ENCODE assay signal across 8 cellular contexts in genomic region chr12:53324113-53324778, GRCh38. TPM values are rescaled to one million over a fixed set of nuclear protein-coding genes. Genes with fewer than 3 reads are reported as not detected.
DNase-seq lines count a peak whose midpoint lies in the region; ATAC-seq and TF ChIP-seq lines count a peak whose summit lies in the region.

No MANE protein-coding gene starts in this region.

- TF ChIP-seq CTCF in MM.1S (IDR thresholded peaks at IDR 0.05; ENCODE audit: low read length) (no peak), endodermal cell (conservative IDR thresholded peaks at IDR 0.05) (no peak), neural cell (IDR thresholded peaks at IDR 0.05; ENCODE audit: poor library complexity, severe bottlenecking) (no peak), upper lobe of right lung (IDR thresholded peaks at IDR 0.05) (no peak)
- no peak for TF ChIP-seq CTCF in activated CD8-positive, alpha-beta T cell treated with anti-CD3 and anti-CD28 coated beads for 36 hours (IDR thresholded peaks at IDR 0.05)

- POLR2A ChIA-PET in activated CD8-positive, alpha-beta T cell treated with anti-CD3 and anti-CD28 coated beads for 36 hours (lab: Charles Lee), result interaction anchor here (0.7 to 2.1 kb wide), 15 partner anchors 9 to 225 kb away, joined by 3 to 12 read pairs (median 4); partner anchors contain the start of genes MYG1, PFDN5, SP7 and TARBP2

- H3K27me3 Mint-ChIP-seq in activated CD8-positive, alpha-beta T cell treated with anti-CD3 and anti-CD28 coated beads for 36 hours, result peaks cover 1% of the 10 kb centered on the region
- H3K27me3 Mint-ChIP-seq in endodermal cell (ENCODE audit: insufficient read depth), result peaks cover 54% of the 10 kb centered on the region

- H3K9ac ChIP-seq in MM.1S (ENCODE audit: low read length) (peak overlapping the region; percentile 80; the same call in 1 of the 2 replicates), endodermal cell (ENCODE audit: extremely low read depth, low read length, poor library complexity, severe bottlenecking) (no peak overlapping the region), neural cell (ENCODE audit: low read length) (peak overlapping the region; percentile 44)

- H3K4me2 ChIP-seq in MM.1S (ENCODE audit: low read depth, low read length) (peak overlapping the region; percentile 92), neural cell (ENCODE audit: low read length) (no peak overlapping the region)

- CTCF ChIA-PET in activated CD8-positive, alpha-beta T cell treated with anti-CD3 and anti-CD28 coated beads for 36 hours (lab: Charles Lee), result interaction anchor here (0.8 to 13.9 kb wide), 23 partner anchors 9 to 226 kb away, joined by 3 to 293 read pairs (median 6); partner anchors contain the start of genes ESPL1, MYG1, NPFF and PFDN5

- peak; percentile 17 for DNase-seq in NCI-H2227 (lab: John Stamatoyannopoulos, UW; ENCODE audit: unreplicated experiment)
- DNase-seq in NCI-H2227 treated with DMSO at 0.1 percent for 48 hours (lab: John Stamatoyannopoulos, UW), result no peak
- DNase-seq in MM.1S, result peak; percentile 80
- DNase-seq in activated CD8-positive, alpha-beta T cell treated with anti-CD3 and anti-CD28 coated beads for 36 hours, result peak; percentile 77
- DNase-seq in endodermal cell, result peak; percentile 75
- peak; percentile 72 for DNase-seq in upper lobe of right lung

- H3K9me3 Mint-ChIP-seq in activated CD8-positive, alpha-beta T cell treated with anti-CD3 and anti-CD28 coated beads for 36 hours, result no peaks in the 10 kb centered on the region
- no peaks in the 10 kb centered on the region for H3K9me3 Mint-ChIP-seq in endodermal cell

- no peak for TF ChIP-seq RAD21 in neural cell (conservative IDR thresholded peaks at IDR 0.05)

- no peak for TF ChIP-seq EP300 in neural cell (conservative IDR thresholded peaks at IDR 0.05; ENCODE audit: poor library complexity, severe bottlenecking)

- peaks cover 13% of the 10 kb centered on the region for H3K79me2 ChIP-seq in MM.1S (ENCODE audit: low read length)
- no peaks in the 10 kb centered on the region for H3K79me2 ChIP-seq in neural cell (replicated peaks; ENCODE audit: insufficient read depth, low read length)

- H4K20me1 ChIP-seq in MM.1S (ENCODE audit: insufficient read depth, low read length) (no peaks in the 10 kb centered on the region), neural cell (ENCODE audit: insufficient read depth) (no peaks in the 10 kb centered on the region)

- 32 to 34% methylated on average over 17 to 28 of the region's 28 CpGs for WGBS in endodermal cell (ENCODE audit: insufficient coverage in 1 of 2, insufficient read length in 1 of 2), 2 experiments

- H2AFZ ChIP-seq in MM.1S (ENCODE audit: low read length), result peak overlapping the region; percentile 79
- no peak overlapping the region for H2AFZ ChIP-seq in neural cell (ENCODE audit: low read depth, low read length)

- peak overlapping the region; percentile 85 for H3K4me3 Mint-ChIP-seq in activated CD8-positive, alpha-beta T cell treated with anti-CD3 and anti-CD28 coated beads for 36 hours
- H3K4me3 Mint-ChIP-seq in endodermal cell, result peak overlapping the region; percentile 51

- H3K9me3 ChIP-seq in MM.1S (replicated peaks; ENCODE audit: insufficient read depth, low read length) (no peaks in the 10 kb centered on the region), endodermal cell (ENCODE audit: control insufficient read depth, low read length) (no peaks in the 10 kb centered on the region), neural cell (ENCODE audit: low read length) (no peaks in the 10 kb centered on the region), upper lobe of right lung (no peaks in the 10 kb centered on the region)

- no peaks in the 10 kb centered on the region for H3K27me3 ChIP-seq in MM.1S (replicated peaks; ENCODE audit: insufficient read depth, low read length)
- H3K27me3 ChIP-seq in endodermal cell (ENCODE audit: control insufficient read depth, insufficient read depth, low read length, poor library complexity, severe bottlenecking), result peaks cover 7% of the 10 kb centered on the region
- peaks cover 19% of the 10 kb centered on the region for H3K27me3 ChIP-seq in neural cell (ENCODE audit: insufficient read depth, low read depth, low read length)
- no peaks in the 10 kb centered on the region for H3K27me3 ChIP-seq in upper lobe of right lung

- H3K4me3 ChIP-seq in MM.1S (ENCODE audit: low read length), result peak overlapping the region; percentile 65
- H3K4me3 ChIP-seq in endodermal cell (ENCODE audit: low read length), result peak overlapping the region; percentile 76
- H3K4me3 ChIP-seq in neural cell (ENCODE audit: low read length), result peak overlapping the region; percentile 66
- peak overlapping the region; percentile 75 for H3K4me3 ChIP-seq in upper lobe of right lung

- no peaks in the 10 kb centered on the region for H3K9me2 ChIP-seq in MM.1S (replicated peaks; ENCODE audit: insufficient read depth, low read length)
- H3K9me2 ChIP-seq in neural cell (ENCODE audit: insufficient read depth, low read length), result no peaks in the 10 kb centered on the region

- intact Hi-C loops in activated CD8-positive, alpha-beta T cell treated with anti-CD3 and anti-CD28 coated beads for 36 hours (cut with micrococcal nuclease), result loop anchor here (2.0 kb wide), 1 partner anchor 21 kb away; no protein-coding TSS in a partner anchor
- intact Hi-C loops in upper lobe of right lung (cut with DNase I), result no loop called here

- H3K27ac ChIP-seq in MM.1S (ENCODE audit: low read length) (peak overlapping the region; percentile 57; the same call in 1 of the 2 replicates), endodermal cell (ENCODE audit: low read depth, low read length) (no peak overlapping the region), neural cell (ENCODE audit: low read length) (no peak overlapping the region), upper lobe of right lung (peak overlapping the region; percentile 89)

- ATAC-seq in activated CD8-positive, alpha-beta T cell treated with anti-CD3 and anti-CD28 coated beads for 36 hours, result peak; percentile 22
- ATAC-seq in upper lobe of right lung, result peak; percentile 5
- ATAC-seq in GM18858 (IDR thresholded peaks at IDR 0.05; ENCODE audit: unreplicated experiment), result no peak

- peaks cover 17% of the 10 kb centered on the region for H3K4me1 ChIP-seq in MM.1S (ENCODE audit: low read length)
- peaks cover 16% of the 10 kb centered on the region for H3K4me1 ChIP-seq in endodermal cell (ENCODE audit: control insufficient read depth, insufficient read depth, low read length)
- peaks cover 40% of the 10 kb centered on the region for H3K4me1 ChIP-seq in upper lobe of right lung

- peaks cover 2% of the 10 kb centered on the region for H3K36me3 Mint-ChIP-seq in activated CD8-positive, alpha-beta T cell treated with anti-CD3 and anti-CD28 coated beads for 36 hours (ENCODE audit: low read depth)
- H3K36me3 Mint-ChIP-seq in endodermal cell (ENCODE audit: low read depth), result no peaks in the 10 kb centered on the region

- H3K36me3 ChIP-seq in MM.1S (replicated peaks; ENCODE audit: insufficient read depth, low read length) (no peaks in the 10 kb centered on the region), endodermal cell (ENCODE audit: control insufficient read depth, insufficient read depth, low read length) (peaks cover 3% of the 10 kb centered on the region), neural cell (ENCODE audit: insufficient read depth, low read length) (no peaks in the 10 kb centered on the region), upper lobe of right lung (peaks cover 3% of the 10 kb centered on the region)

- H3K4me1 Mint-ChIP-seq in activated CD8-positive, alpha-beta T cell treated with anti-CD3 and anti-CD28 coated beads for 36 hours (ENCODE audit: low read depth), result peaks cover 38% of the 10 kb centered on the region
- H3K4me1 Mint-ChIP-seq in endodermal cell, result peaks cover 28% of the 10 kb centered on the region

- H3K27ac Mint-ChIP-seq in activated CD8-positive, alpha-beta T cell treated with anti-CD3 and anti-CD28 coated beads for 36 hours, result peak overlapping the region; percentile 99
- H3K27ac Mint-ChIP-seq in endodermal cell, result peak overlapping the region; percentile 69

- H3F3A ChIP-seq in MM.1S (ENCODE audit: insufficient read depth, low read length), result peaks cover 27% of the 10 kb centered on the region
- no peaks in the 10 kb centered on the region for H3F3A ChIP-seq in neural cell (ENCODE audit: insufficient read depth, low read length, poor library complexity, severe bottlenecking)

TF ChIP-seq in neural cell, 6 proteins besides CTCF, POLR2A, EP300 and RAD21 (continues in another document):
- no peak for TF ChIP-seq SMC3 (conservative IDR thresholded peaks at IDR 0.05; ENCODE audit: poor library complexity)

RNA-seq across cellular contexts. Expression of gene AAAS, which starts 2.8 kb away (rescaled TPM):
- total RNA-seq in activated CD8-positive, alpha-beta T cell treated with anti-CD3 and anti-CD28 coated beads for 36 hours, result 10 to 100 TPM; 81.3 to 87.6 TPM
- total RNA-seq in endodermal cell, result 10 to 100 TPM; 69.4 to 82.4 TPM
- polyA plus RNA-seq in endodermal cell (2013, experiment 1 of 2), result 80.9 TPM
- polyA plus RNA-seq in endodermal cell (2013, experiment 2 of 2), result 70.6 TPM
- polyA plus RNA-seq in neural cell, result 138 and 153 TPM in 2 replicates
- 44.5 and 53.6 TPM in 2 replicates for polyA minus RNA-seq in neural cell
- 43.2 TPM for total RNA-seq in upper lobe of right lung

RNA-seq across cellular contexts. Expression of gene SP7, which starts 11.9 kb away (rescaled TPM):
- total RNA-seq in activated CD8-positive, alpha-beta T cell treated with anti-CD3 and anti-CD28 coated beads for 36 hours, result not detected
- total RNA-seq in endodermal cell (not detected), upper lobe of right lung (not detected)
- polyA plus RNA-seq in endodermal cell (2013, experiment 1 of 2), result 0.25 TPM
- 0.33 TPM for polyA plus RNA-seq in endodermal cell (2013, experiment 2 of 2)
- polyA plus RNA-seq in neural cell, result not detected in 2 replicates
- polyA minus RNA-seq in neural cell, result not detected in 2 replicates

RNA-seq across cellular contexts. Expression of gene MYG1, which starts 24.8 kb away (rescaled TPM):
- 10 to 100 TPM; 69.5 to 70.9 TPM for total RNA-seq in activated CD8-positive, alpha-beta T cell treated with anti-CD3 and anti-CD28 coated beads for 36 hours
- 10 to 100 TPM; 55.3 to 74.2 TPM for total RNA-seq in endodermal cell
- 56.7 TPM for polyA plus RNA-seq in endodermal cell (2013, experiment 1 of 2)
- polyA plus RNA-seq in endodermal cell (2013, experiment 2 of 2), result 53.0 TPM
- polyA plus RNA-seq in neural cell, result 70.5 and 84.1 TPM in 2 replicates
- 30.1 and 30.2 TPM in 2 replicates for polyA minus RNA-seq in neural cell
- 41.9 TPM for total RNA-seq in upper lobe of right lung

RNA-seq across cellular contexts. Expression of gene PFDN5, which starts 28.9 kb away (rescaled TPM):
- 100 to 1,000 TPM; 322 to 373 TPM for total RNA-seq in activated CD8-positive, alpha-beta T cell treated with anti-CD3 and anti-CD28 coated beads for 36 hours
- total RNA-seq in endodermal cell, result 100 to 1,000 TPM; 322 to 403 TPM
- polyA plus RNA-seq in endodermal cell (2013, experiment 1 of 2), result 489 TPM
- 482 TPM for polyA plus RNA-seq in endodermal cell (2013, experiment 2 of 2)
- 1,371 and 1,383 TPM in 2 replicates for polyA plus RNA-seq in neural cell
- 174 and 217 TPM in 2 replicates for polyA minus RNA-seq in neural cell
- 424 TPM for total RNA-seq in upper lobe of right lung

RNA-seq across cellular contexts. Expression of gene SP1, which starts 55.7 kb away (rescaled TPM):
- 10 to 100 TPM; 67.2 to 70.3 TPM for total RNA-seq in activated CD8-positive, alpha-beta T cell treated with anti-CD3 and anti-CD28 coated beads for 36 hours
- 10 to 100 TPM; 91.2 to 99.5 TPM for total RNA-seq in endodermal cell
- polyA plus RNA-seq in endodermal cell (2013, experiment 1 of 2), result 49.6 TPM
- 47.0 TPM for polyA plus RNA-seq in endodermal cell (2013, experiment 2 of 2)
- 7.3 and 9.9 TPM in 2 replicates for polyA plus RNA-seq in neural cell
- 21.4 and 29.1 TPM in 2 replicates for polyA minus RNA-seq in neural cell
- total RNA-seq in upper lobe of right lung, result 87.7 TPM

Comparison
In these comparisons a context has a peak if more than half of its experiments do, and no peak if none do; other contexts are left out.
1. H3K27ac ChIP-seq: peak in MM.1S (single experiment) and upper lobe of right lung (single experiment); none in endodermal cell (single experiment) and neural cell (single experiment).
2. Peak in every context shown above with its lines, with median percentiles within 50 percentile points of each other: H3K4me3 ChIP-seq.